37 cellular contexts compared by ENCODE assay signal in genomic region chr14:105388976-105389375, GRCh38. TPM values are rescaled to one million over a fixed set of nuclear protein-coding genes. Genes with fewer than 3 reads are reported as not detected.
DNase-seq lines count a peak whose midpoint lies in the region; ATAC-seq, FAIRE-seq and TF ChIP-seq lines count a peak whose summit lies in the region.
"Had no signal": no experiment of that assay in that cellular context is flagged by ENCODE, and none has a peak within 500 bp of the region (broad histone marks: within the 10 kb centered on the region; RNA-seq: fewer than 3 reads in every experiment).

No MANE protein-coding gene starts in this region.

- intact Hi-C loops in K562 (cut with micrococcal nuclease): no loop called here
- intact Hi-C loops in left colon (cut with DNase I, micrococcal nuclease): no loop called here
- intact Hi-C loops in transverse colon (cut with DNase I; ENCODE audit: low total_unique reads): no loop called here

- H3K9me3 ChIP-seq in HEK293 (ENCODE audit: control insufficient read depth, insufficient read depth, low read depth, low read length): no peaks in the 10 kb centered on the region
- H3K9me3 ChIP-seq in K562 (replicated peaks; ENCODE audit: control insufficient read depth, insufficient read depth, low read depth, low read length): no peaks in the 10 kb centered on the region
- H3K9me3 ChIP-seq in stomach smooth muscle (ENCODE audit: control insufficient read depth in 2 of 2, low read length in 2 of 2): no peaks in the 10 kb centered on the region
- H3K9me3 ChIP-seq in transverse colon: no peaks in the 10 kb centered on the region
- H3K9me3 ChIP-seq: psoas muscle, tibial artery had no signal

- no peak for ATAC-seq in K562
- peak; percentile 3 for ATAC-seq in left colon
- no peak for ATAC-seq in GM18505 (IDR thresholded peaks at IDR 0.05; ENCODE audit: unreplicated experiment)
- ATAC-seq in GM19324 (IDR thresholded peaks at IDR 0.05; ENCODE audit: low FRiP score, unreplicated experiment): no peak
- ATAC-seq: naive thymus-derived CD8-positive, alpha-beta T cell; stimulated activated naive CD8-positive, alpha-beta T cell treated with anti-CD3 and anti-CD28 coated beads, Interleukin-15, Interleukin-2, amounts not matched to agents 100 U/mL and 50 U/mL, for 24 hours had no signal

- no peak for DNase-seq in K562 (ENCODE audit: extremely low read depth in 1 of 4, low spot score in 3 of 4)
- DNase-seq in left colon: no peak
- DNase-seq in transverse colon: no peak
- no peak for DNase-seq in stimulated activated CD4-positive, alpha-beta T cell treated with anti-CD3 and anti-CD28 coated beads, Interleukin-15, amount 100 ng/mL, for 24 hours
- DNase-seq: ACHN; activated CD4-positive, alpha-beta T cell treated with anti-CD3 and anti-CD28 coated beads for 48 hours; activated CD8-positive, alpha-beta memory T cell treated with anti-CD3 and anti-CD28 coated beads for 24 hours; activated gamma-delta T cell treated with Interleukin-2 at 50 U/mL for 16 hours; activated T-cell treated with anti-CD3 and anti-CD28 coated beads, Interleukin-2, amount 50 U/mL, for 1 hour; cortex of kidney; DMS 273 treated with DMSO at 0.1 percent for 48 hours; EL; erythroblast; glutamatergic neuron; KBM-7; naive thymus-derived CD8-positive, alpha-beta T cell; NCI-H1092; NCI-H1694; NCI-H446 treated with DMSO at 0.1 percent for 48 hours; NCI-H774; occipital lobe; small intestine; stimulated activated CD4-positive, alpha-beta T cell treated with anti-CD3 and anti-CD28 coated beads, Interleukin-2, amount 100 ng/mL, for 24 hours; stimulated activated naive CD8-positive, alpha-beta T cell treated with anti-CD3 and anti-CD28 coated beads, Interleukin-15, Interleukin-2, amounts not matched to agents 100 U/mL and 50 U/mL, for 24 hours; T-helper 9 cell; tibial artery had no signal

- H3K4me3 ChIP-seq in HEK293 (ENCODE audit: low read depth, low read length): no peak overlapping the region
- H3K4me3 ChIP-seq in K562: no peak overlapping the region
- H3K4me3 ChIP-seq in stomach smooth muscle (ENCODE audit: low read length in 2 of 2): no peak overlapping the region
- no peak overlapping the region for H3K4me3 ChIP-seq in transverse colon
- H3K4me3 ChIP-seq: cardiac muscle cell, psoas muscle, tibial artery had no signal

- TF ChIP-seq RAD21 in K562 (CRISPR knock-in tag; conservative IDR thresholded peaks at IDR 0.05 in 1 of 2, IDR thresholded peaks at IDR 0.05 in 1 of 2): no peak

- no peak for FAIRE-seq in K562 (lab: Jason Lieb, UNC)
- FAIRE-seq: astrocyte, RCC 7860, small intestine had no signal

- H4K20me1 ChIP-seq in K562 (replicated peaks; ENCODE audit: control insufficient read depth, insufficient read depth, low read length): no peaks in the 10 kb centered on the region; the same call in 1 of the 2 replicates

- peak overlapping the region in 1 of 2 experiments; percentile 68; a peak in 2 of 4 replicates for H3K9ac ChIP-seq in K562 (ENCODE audit: insufficient read depth in 1 of 2, low read depth in 2 of 2, low read length in 2 of 2)
- no peak overlapping the region for H3K9ac ChIP-seq in stomach smooth muscle (ENCODE audit: low read length in 2 of 2)

- in situ Hi-C loops in K562 (cut with MboI): no loop called here
- in situ Hi-C loops in transverse colon (cut with MboI; ENCODE audit: low pct_ligation_motif_present in 1 of 4, low pct_unique_long_range_greater_than_20kb in 1 of 4, low sequenced_read_pairs in 3 of 4): no loop called here

- H3K36me3 ChIP-seq in HEK293 (ENCODE audit: control insufficient read depth in 2 of 2, insufficient read depth in 1 of 2, low read length in 2 of 2): peaks cover 0 to 14% of the 10 kb centered on the region in 2 experiments; a peak in 1 of 3 replicates
- no peaks in the 10 kb centered on the region for H3K36me3 ChIP-seq in K562 (ENCODE audit: control insufficient read depth, insufficient read depth, low read length)
- H3K36me3 ChIP-seq in stomach smooth muscle (ENCODE audit: control insufficient read depth in 2 of 2, insufficient read depth in 2 of 2, low read length in 2 of 2): peaks cover 7 to 17% of the 10 kb centered on the region in 2 donors
- peaks cover 0 to 6% (median 0%) of the 10 kb centered on the region in 4 donors for H3K36me3 ChIP-seq in transverse colon

- CTCF ChIA-PET in HEK293 (lab: Yijun Ruan, JAX) (interaction anchor here (0.9 kb wide), 1 partner anchor 18 kb away, joined by 3 read pairs; no protein-coding TSS in a partner anchor), K562 (lab: Yijun Ruan, JAX; ENCODE audit: low intra/inter-chr PET ratio) (no interaction called here)

- no peak for TF ChIP-seq CTCF in HEK293 (tag by site-specific recombination; IDR thresholded peaks at IDR 0.05)
- TF ChIP-seq CTCF in K562 (IDR thresholded peaks at IDR 0.05 in 2 of 3, conservative IDR thresholded peaks at IDR 0.05 in 1 of 3; ENCODE audit: insufficient read depth in 2 of 3, low read depth in 1 of 3, low read length in 3 of 3): no peak
- no peak for TF ChIP-seq CTCF in transverse colon (IDR thresholded peaks at IDR 0.05)

- H2AFZ ChIP-seq in K562 (ENCODE audit: low read depth, low read length): no peak overlapping the region

- TF ChIP-seq EP300 in K562 (IDR thresholded peaks at IDR 0.05; ENCODE audit: low read length) (no peak), transverse colon (IDR thresholded peaks at IDR 0.05; ENCODE audit: low read depth) (no peak)

- no peaks in the 10 kb centered on the region for H3K79me2 ChIP-seq in K562 (ENCODE audit: control insufficient read depth, insufficient read depth, low read length)

- no peaks in the 10 kb centered on the region for H3K4me1 ChIP-seq in HEK293 (ENCODE audit: control insufficient read depth, insufficient read depth, low read length)
- H3K4me1 ChIP-seq in K562 (replicated peaks in 1 of 2; ENCODE audit: control insufficient read depth in 2 of 2, insufficient read depth in 2 of 2, low read length in 2 of 2): peaks cover 0 to 52% of the 10 kb centered on the region in 2 experiments; a peak in 2 of 5 replicates
- H3K4me1 ChIP-seq in stomach smooth muscle (ENCODE audit: control insufficient read depth, insufficient read depth, low read length): peaks cover 16% of the 10 kb centered on the region
- no peaks in the 10 kb centered on the region for H3K4me1 ChIP-seq in transverse colon
- H3K4me1 ChIP-seq: psoas muscle had no signal

- no peak overlapping the region for H3K4me2 ChIP-seq in K562 (ENCODE audit: insufficient read depth, low read length)

- H3K27me3 ChIP-seq in K562 (ENCODE audit: control insufficient read depth in 2 of 2, insufficient read depth in 2 of 2, low read length in 2 of 2) (no peaks in the 10 kb centered on the region), stomach smooth muscle (ENCODE audit: control insufficient read depth in 1 of 2, insufficient read depth in 2 of 2, low read length in 2 of 2) (no peaks in the 10 kb centered on the region), transverse colon (no peaks in the 10 kb centered on the region)
- H3K27me3 ChIP-seq: cardiac muscle cell, tibial artery had no signal

- no peaks in the 10 kb centered on the region for H3K9me1 ChIP-seq in K562 (ENCODE audit: control insufficient read depth, insufficient read depth, low read length)

- no peak for TF ChIP-seq POLR2A in K562 (conservative IDR thresholded peaks at IDR 0.05)
- no peak for TF ChIP-seq POLR2A in GM18505 (IDR thresholded peaks at IDR 0.05; ENCODE audit: borderline replicate concordance, extremely low read depth, insufficient read depth, insufficient read length)
- no peak for TF ChIP-seq POLR2A in transverse colon (IDR thresholded peaks at IDR 0.05)

- POLR2A ChIA-PET in HEK293 (lab: Yijun Ruan, JAX) (no interaction called here), K562 (lab: Yijun Ruan, JAX) (interaction anchor here (0.5 kb wide), 1 partner anchor 13 kb away, joined by 3 read pairs; no protein-coding TSS in a partner anchor)

- WGBS in K562 (ENCODE audit: insufficient coverage, low coverage, missing lambda C conversion rate): 66% methylated on average over 12 of the region's 16 CpGs
- WGBS in transverse colon (ENCODE audit: low coverage in 1 of 2), 2 donors: 81% methylated on average over 7 of the region's 16 CpGs; no CpG with 5 or more reads in 1 of the 2 donors

- BruUV-seq in K562 (replicated peaks; lab: Mats Ljungman, UMichigan): no TSS peak

- H3K27ac ChIP-seq in HEK293 (ENCODE audit: extremely low read depth, low read depth, low read length): no peak overlapping the region
- H3K27ac ChIP-seq in K562 (ENCODE audit: extremely low read depth, low read depth, low read length): no peak overlapping the region
- peak overlapping the region; percentile 11 for H3K27ac ChIP-seq in stomach smooth muscle (ENCODE audit: low read length)
- peak overlapping the region in 1 of 4 donors; percentile 15 for H3K27ac ChIP-seq in transverse colon
- H3K27ac ChIP-seq: cardiac muscle cell, VCaP had no signal

RNA-seq across cellular contexts. Expression of gene TEX22, which starts 9.4 kb away (rescaled TPM):
- 2.3 and 5.1 TPM in 2 replicates for total RNA-seq in K562 (2011; cell fraction: chromatin; rRNA removed; ENCODE audit: low replicate concordance)
- total RNA-seq in K562 (2011; cell fraction: nucleolus; rRNA removed): 2.6 and 3.8 TPM in 2 replicates
- total RNA-seq in K562 (2011; cell fraction: nucleoplasm; rRNA removed): 1.9 and 2.6 TPM in 2 replicates
- total RNA-seq in K562 (2014; rRNA removed): 0.04 and 0.05 TPM in 2 replicates
- total RNA-seq in K562 (2014; rRNA removed; fragmentation: Illumina TruSeq; extraction: Trizol): 0.06 and 0.55 TPM in 2 replicates
- total RNA-seq in K562 (2015; rRNA removed; fragmentation: Illumina TruSeq; extraction: Trizol): 0.14 and 0.45 TPM in 2 replicates
- total RNA-seq in K562 (2021): 1.0 and 1.7 TPM in 2 replicates
- 0.31 and 0.50 TPM in 2 replicates for polyA plus RNA-seq in K562 (2011; rRNA removed)
- polyA plus RNA-seq in K562 (2011; cell fraction: cytosol; rRNA removed): 0.22 and 0.66 TPM in 2 replicates
- 3.7 and 7.3 TPM in 2 replicates for polyA plus RNA-seq in K562 (2011; cell fraction: nucleus; rRNA removed)
- 0.14 and 0.36 TPM in 2 replicates for polyA plus RNA-seq in K562 (2012)
- 0.04 and 0.14 TPM in 2 replicates for polyA plus RNA-seq in K562 (2014; fragmentation: Illumina TruSeq; extraction: Trizol)
- not detected for polyA plus RNA-seq in K562 (2014; fragmentation: Nextera tagmentation; extraction: Ambion mirVana)
- polyA plus RNA-seq in K562 (2014; rRNA removed): 0.18 and 0.23 TPM in 2 replicates
- polyA minus RNA-seq in K562 (2011; rRNA and poly(A)+ RNA removed): 0.11 and 0.12 TPM in 2 replicates
- not detected in 2 replicates for polyA minus RNA-seq in K562 (2011; cell fraction: cytosol; rRNA and poly(A)+ RNA removed)
- 0.56 and 0.94 TPM in 2 replicates for polyA minus RNA-seq in K562 (2011; cell fraction: nucleus; rRNA and poly(A)+ RNA removed)
- total RNA-seq in left colon: 1 to 10 TPM in 1 of 2 donors, under 1 TPM in 1; 0.49 to 1.3 TPM
- total RNA-seq in transverse colon: under 1 TPM in 1 of 4 donors, not detected in 3; 0.41 TPM
- total RNA-seq: HT-29, M059J had no signal

RNA-seq across cellular contexts. Expression of gene MTA1, which starts 30.7 kb away (rescaled TPM):
- 154 and 390 TPM in 2 replicates for total RNA-seq in K562 (2011; cell fraction: chromatin; rRNA removed; ENCODE audit: low replicate concordance)
- total RNA-seq in K562 (2011; cell fraction: nucleolus; rRNA removed): 257 and 271 TPM in 2 replicates
- 138 and 156 TPM in 2 replicates for total RNA-seq in K562 (2011; cell fraction: nucleoplasm; rRNA removed)
- total RNA-seq in K562 (2014; rRNA removed): 48.1 and 61.0 TPM in 2 replicates
- total RNA-seq in K562 (2014; rRNA removed; fragmentation: Illumina TruSeq; extraction: Trizol): 11.6 and 12.2 TPM in 2 replicates
- total RNA-seq in K562 (2015; rRNA removed; fragmentation: Illumina TruSeq; extraction: Trizol): 32.3 and 33.4 TPM in 2 replicates
- 107 and 118 TPM in 2 replicates for total RNA-seq in K562 (2021)
- 47.7 and 58.6 TPM in 2 replicates for polyA plus RNA-seq in K562 (2011; rRNA removed)
- 31.6 and 47.1 TPM in 2 replicates for polyA plus RNA-seq in K562 (2011; cell fraction: cytosol; rRNA removed)
- polyA plus RNA-seq in K562 (2011; cell fraction: nucleus; rRNA removed): 383 and 622 TPM in 2 replicates
- 74.0 and 91.7 TPM in 2 replicates for polyA plus RNA-seq in K562 (2012)
- polyA plus RNA-seq in K562 (2014; fragmentation: Illumina TruSeq; extraction: Trizol): 29.5 and 45.4 TPM in 2 replicates
- under 1 TPM; 0.13 to 0.14 TPM for polyA plus RNA-seq in K562 (2014; fragmentation: Nextera tagmentation; extraction: Ambion mirVana)
- 90.0 and 103 TPM in 2 replicates for polyA plus RNA-seq in K562 (2014; rRNA removed)
- 13.9 and 22.6 TPM in 2 replicates for polyA minus RNA-seq in K562 (2011; rRNA and poly(A)+ RNA removed)
- 69.0 and 80.6 TPM in 2 replicates for polyA minus RNA-seq in K562 (2011; cell fraction: cytosol; rRNA and poly(A)+ RNA removed)
- polyA minus RNA-seq in K562 (2011; cell fraction: nucleus; rRNA and poly(A)+ RNA removed): 102 and 104 TPM in 2 replicates
- total RNA-seq in left colon: 10 to 100 TPM; 59.2 to 77.4 TPM
- 100 to 1,000 TPM in 2 of 4 donors, 10 to 100 TPM in 2; 79.4 to 293 (median 106) TPM for total RNA-seq in transverse colon
